Comparison of ENCODE assay signal across 1 cellular context in genomic region chr11:63813563-63814382, GRCh38.
TF ChIP-seq lines count a peak whose summit lies in the region.

No MANE protein-coding gene starts in this region.

TF ChIP-seq in HepG2, 621 proteins besides CTCF, POLR2A, EP300 and RAD21 (continued from another document and continues in another):
- TF ChIP-seq ZXDC (CRISPR knock-in tag; IDR thresholded peaks at IDR 0.05), result 0 out of 2 replicates have a peak, but pooled peaks have one; percentile 22
- 0 out of 2 replicates have a peak, but pooled peaks have one; percentile 42 for TF ChIP-seq ZNF225 (CRISPR knock-in tag; IDR thresholded peaks at IDR 0.05)
- TF ChIP-seq ZNF879 (CRISPR knock-in tag; IDR thresholded peaks at IDR 0.05), result no peak
- TF ChIP-seq ZNF570 (CRISPR knock-in tag; IDR thresholded peaks at IDR 0.05; ENCODE audit: borderline replicate concordance), result no peak
- TF ChIP-seq FUBP1 (CRISPR knock-in tag; IDR thresholded peaks at IDR 0.05; ENCODE audit: borderline replicate concordance), result no peak
- no peak for TF ChIP-seq ARID2 (CRISPR knock-in tag; IDR thresholded peaks at IDR 0.05; ENCODE audit: borderline replicate concordance)
- no peak for TF ChIP-seq ZNF576 (CRISPR knock-in tag; IDR thresholded peaks at IDR 0.05)
- no peak for TF ChIP-seq ZNF660 (CRISPR knock-in tag; IDR thresholded peaks at IDR 0.05; ENCODE audit: borderline replicate concordance, low read depth)
- 0 out of 2 replicates have a peak, but pooled peaks have one; percentile 4 for TF ChIP-seq NFYB (CRISPR knock-in tag; IDR thresholded peaks at IDR 0.05)
- TF ChIP-seq XBP1 (CRISPR knock-in tag; IDR thresholded peaks at IDR 0.05), result no peak
- TF ChIP-seq PBX3 (CRISPR knock-in tag; IDR thresholded peaks at IDR 0.05; ENCODE audit: borderline replicate concordance), result no peak
- no peak for TF ChIP-seq RFXANK (CRISPR knock-in tag; IDR thresholded peaks at IDR 0.05)
- TF ChIP-seq BRF2 (CRISPR knock-in tag; IDR thresholded peaks at IDR 0.05), result no peak
- TF ChIP-seq JARID2 (CRISPR knock-in tag; IDR thresholded peaks at IDR 0.05; ENCODE audit: insufficient replicate concordance), result no peak
- TF ChIP-seq SSRP1 (CRISPR knock-in tag; IDR thresholded peaks at IDR 0.05), result no peak
- no peak for TF ChIP-seq RBAK (CRISPR knock-in tag; IDR thresholded peaks at IDR 0.05)
- 0 out of 2 replicates have a peak, but pooled peaks have one; percentile 37 for TF ChIP-seq ZNF567 (CRISPR knock-in tag; IDR thresholded peaks at IDR 0.05; ENCODE audit: borderline replicate concordance)
- no peak for TF ChIP-seq ZNF564 (CRISPR knock-in tag; IDR thresholded peaks at IDR 0.05)
- peak; percentile 53 for TF ChIP-seq GABPA (IDR thresholded peaks at IDR 0.05; ENCODE audit: low read depth, low read length)
- TF ChIP-seq GABPA (CRISPR knock-in tag; IDR thresholded peaks at IDR 0.05; ENCODE audit: low read depth), result peak; percentile 85
- TF ChIP-seq TBP (CRISPR knock-in tag; IDR thresholded peaks at IDR 0.05), result no peak
- TF ChIP-seq FOXJ3 (CRISPR knock-in tag; IDR thresholded peaks at IDR 0.05; ENCODE audit: borderline replicate concordance), result no peak
- no peak for TF ChIP-seq FOXP4 (CRISPR knock-in tag; IDR thresholded peaks at IDR 0.05)
- TF ChIP-seq ZBTB25 (CRISPR knock-in tag; IDR thresholded peaks at IDR 0.05), result no peak
- TF ChIP-seq ZNF740 (CRISPR knock-in tag; IDR thresholded peaks at IDR 0.05), result no peak
- no peak for TF ChIP-seq ZFP41 (CRISPR knock-in tag; IDR thresholded peaks at IDR 0.05; ENCODE audit: borderline replicate concordance)
- peak; percentile 33 for TF ChIP-seq TFDP2 (CRISPR knock-in tag; IDR thresholded peaks at IDR 0.05)
- TF ChIP-seq RBM22 (optimal IDR thresholded peaks at IDR 0.05; ENCODE audit: low read length), result no peak
- peak; percentile 65 for TF ChIP-seq TBX2 (CRISPR knock-in tag; IDR thresholded peaks at IDR 0.05; ENCODE audit: borderline replicate concordance)
- no peak for TF ChIP-seq ZNF468 (CRISPR knock-in tag; IDR thresholded peaks at IDR 0.05)
- no peak for TF ChIP-seq NR1H2 (CRISPR knock-in tag; IDR thresholded peaks at IDR 0.05; ENCODE audit: borderline replicate concordance, low read depth)
- TF ChIP-seq TMF1 (CRISPR knock-in tag; IDR thresholded peaks at IDR 0.05; ENCODE audit: low read depth), result peak; percentile 56; the same call in 1 of the 2 replicates
- no peak for TF ChIP-seq RFX3 (CRISPR knock-in tag; IDR thresholded peaks at IDR 0.05)
- TF ChIP-seq PCBP2 (optimal IDR thresholded peaks at IDR 0.05; ENCODE audit: low read depth, low read length, poor library complexity, severe bottlenecking), result no peak
- TF ChIP-seq GMEB1 (CRISPR knock-in tag; IDR thresholded peaks at IDR 0.05; ENCODE audit: borderline replicate concordance), result peak; percentile 57; the same call in 1 of the 2 replicates
- no peak for TF ChIP-seq SKIL (CRISPR knock-in tag; IDR thresholded peaks at IDR 0.05; ENCODE audit: borderline replicate concordance)
- TF ChIP-seq GABPB1 (CRISPR knock-in tag; IDR thresholded peaks at IDR 0.05), result peak; percentile 83
- TF ChIP-seq NONO (IDR thresholded peaks at IDR 0.05), result no peak
- TF ChIP-seq NONO (CRISPR knock-in tag; conservative IDR thresholded peaks at IDR 0.05), result 0 out of 2 replicates have a peak, but pooled peaks have one; percentile 62
- no peak for TF ChIP-seq ZNF703 (CRISPR knock-in tag; IDR thresholded peaks at IDR 0.05; ENCODE audit: borderline replicate concordance)
- 0 out of 2 replicates have a peak, but pooled peaks have one; percentile 19 for TF ChIP-seq ZNF230 (CRISPR knock-in tag; IDR thresholded peaks at IDR 0.05)
- no peak for TF ChIP-seq ZNF773 (CRISPR knock-in tag; IDR thresholded peaks at IDR 0.05; ENCODE audit: borderline replicate concordance)
- TF ChIP-seq ZBTB4 (CRISPR knock-in tag; IDR thresholded peaks at IDR 0.05; ENCODE audit: borderline replicate concordance), result no peak
- no peak for TF ChIP-seq ZNF839 (CRISPR knock-in tag; IDR thresholded peaks at IDR 0.05; ENCODE audit: borderline replicate concordance)
